ENCODE assay signal across 8 cellular contexts in genomic region chr1:225441314-225442119, GRCh38. TPM values are rescaled to one million over a fixed set of nuclear protein-coding genes. Genes with fewer than 3 reads are reported as not detected.
DNase-seq lines count a peak whose midpoint lies in the region; ATAC-seq and TF ChIP-seq lines count a peak whose summit lies in the region.

No MANE protein-coding gene starts in this region.

- peak; percentile 49 for TF ChIP-seq POLR2A in right lobe of liver (IDR thresholded peaks at IDR 0.05)

- no peak overlapping the region for H3K4me3 ChIP-seq in GM06990 (replicated peaks; ENCODE audit: low read depth, low read length)
- no peak overlapping the region for H3K4me3 ChIP-seq in RWPE2 (ENCODE audit: severe bottlenecking)
- H3K4me3 ChIP-seq in right lobe of liver = no peak overlapping the region

- H3K27me3 ChIP-seq in GM06990 (replicated peaks; ENCODE audit: control insufficient read depth, insufficient read depth, low read length) (no peaks in the 10 kb centered on the region), RWPE2 (ENCODE audit: insufficient read depth, poor library complexity, severe bottlenecking) (no peaks in the 10 kb centered on the region), right lobe of liver (no peaks in the 10 kb centered on the region)

- H3K4me1 ChIP-seq in RWPE2 (ENCODE audit: insufficient read depth, poor library complexity, severe bottlenecking) (peaks cover 10% of the 10 kb centered on the region), right lobe of liver (peaks cover 0 to 61% (median 26%) of the 10 kb centered on the region in 4 donors)

- H3K36me3 ChIP-seq in GM06990 (ENCODE audit: control insufficient read depth, insufficient read depth, low read length) (no peaks in the 10 kb centered on the region), RWPE2 (ENCODE audit: low read depth) (no peaks in the 10 kb centered on the region), right lobe of liver (no peaks in the 10 kb centered on the region)

- DNase-seq in GM06990 (ENCODE audit: extremely low read depth, insufficient read length) (no peak), RWPE2 (ENCODE audit: low spot score) (no peak), right lobe of liver (peak in 1 of 3 donors; percentile 87), mesenteric fat pad (ENCODE audit: low spot score) (no peak), posterior vena cava (ENCODE audit: low spot score) (no peak), nucleus accumbens (lab: John Stamatoyannopoulos, UW) (no peak), omental fat pad (ENCODE audit: low spot score) (no peak)

- ATAC-seq in GM21737 (IDR thresholded peaks at IDR 0.05; ENCODE audit: unreplicated experiment) (peak; percentile 42), RWPE2 (ENCODE audit: low read depth) (no peak), right lobe of liver (peak; percentile 64 to 81 (median 77)), omental fat pad (ENCODE audit: low FRiP score) (no peak)

- intact Hi-C loops in right lobe of liver (cut with DNase I) (no loop called here), posterior vena cava (cut with DNase I) (no loop called here)

- no peaks in the 10 kb centered on the region for H3K9me3 ChIP-seq in RWPE2 (ENCODE audit: severe bottlenecking)
- H3K9me3 ChIP-seq in right lobe of liver = peaks cover 0 to 3% (median 0%) of the 10 kb centered on the region in 4 donors

- H3K27ac ChIP-seq in RWPE2 (ENCODE audit: poor library complexity, severe bottlenecking) = no peak overlapping the region
- peak overlapping the region; percentile 61 to 87 (median 76) for H3K27ac ChIP-seq in right lobe of liver

- TF ChIP-seq CTCF in GM06990 (IDR thresholded peaks at IDR 0.05; ENCODE audit: insufficient read depth, low read length, poor library complexity, severe bottlenecking) (peak; percentile 53), RWPE2 (IDR thresholded peaks at IDR 0.05; ENCODE audit: poor library complexity, severe bottlenecking) (peak; percentile 8), right lobe of liver (IDR thresholded peaks at IDR 0.05) (peak; percentile 49 to 73 (median 63)), omental fat pad (IDR thresholded peaks at IDR 0.05) (no peak)

- 20% methylated on average over 9 of the region's 9 CpGs for WGBS in right lobe of liver (ENCODE audit: insufficient coverage, low coverage, low lambda C conversion rate, missing lambda C conversion rate)

RNA-seq across cellular contexts. Expression of gene LBR, which starts 13.7 kb away (rescaled TPM):
- total RNA-seq in right lobe of liver (10 to 100 TPM; 21.9 to 41.8 (median 31.4) TPM), mesenteric fat pad (55.3 TPM), posterior vena cava (10 to 100 TPM; 52.4 to 61.3 TPM), omental fat pad (10 to 100 TPM; 24.7 to 75.0 (median 46.5) TPM)

Comparison
In these comparisons a context has a peak if more than half of its experiments do, and no peak if none do; other contexts are left out.
1. CTCF ChIP-seq: peak in GM06990 (single experiment), RWPE2 (single experiment) and right lobe of liver (4 of 4); none in omental fat pad (0 of 3).
2. ATAC-seq: peak in GM21737 (single experiment) and right lobe of liver (4 of 4); none in RWPE2 (single experiment) and omental fat pad (single experiment).